8 cellular contexts compared by ENCODE assay signal in genomic region chr12:94621662-94622359, GRCh38. TPM values are rescaled to one million over a fixed set of nuclear protein-coding genes. Genes with fewer than 3 reads are reported as not detected.
DNase-seq lines count a peak whose midpoint lies in the region; TF ChIP-seq lines count a peak whose summit lies in the region.

No MANE protein-coding gene starts in this region.

- CTCF ChIA-PET in OCI-LY7 (lab: Charles Lee; ENCODE audit: unreplicated experiment), result interaction anchor here (0.5 to 0.6 kb wide), 2 partner anchors 7 to 20 kb away, joined by 3 read pairs; no protein-coding TSS in a partner anchor

- peak overlapping the region; percentile 40; the same call in 1 of the 2 replicates for H3K4me2 ChIP-seq in OCI-LY7 (ENCODE audit: low read length)
- H3K4me2 ChIP-seq in neuronal stem cell (ENCODE audit: insufficient read depth, low read length, poor library complexity, severe bottlenecking), result no peak overlapping the region

- H3K27ac ChIP-seq in OCI-LY7 (ENCODE audit: low read depth, low read length, poor library complexity, severe bottlenecking) (no peak overlapping the region), neuronal stem cell (replicated peaks; ENCODE audit: low read length) (no peak overlapping the region)

- intact Hi-C loops in OCI-LY7 (cut with micrococcal nuclease; ENCODE audit: unreplicated experiment), result no loop called here

- no peak for TF ChIP-seq CTCF in HFFc6 (IDR thresholded peaks at IDR 0.05)
- no peak for TF ChIP-seq CTCF in OCI-LY7 (conservative IDR thresholded peaks at IDR 0.05; ENCODE audit: low read length)

- no CpG with 5 or more reads among the region's 7 CpGs for WGBS in neuronal stem cell (ENCODE audit: extremely low coverage in 2 of 2, insufficient read length in 2 of 2, insufficient replicate concordance in 1 of 2), 2 donors

- H3K9me3 ChIP-seq in OCI-LY7 (ENCODE audit: low read length), result no peaks in the 10 kb centered on the region
- H3K9me3 ChIP-seq in neuronal stem cell (replicated peaks in 1 of 2; ENCODE audit: control insufficient read depth in 2 of 2, insufficient read depth in 1 of 2, low read depth in 1 of 2, low read length in 2 of 2), result no peaks in the 10 kb centered on the region

- no peaks in the 10 kb centered on the region for H3K36me3 ChIP-seq in OCI-LY7 (ENCODE audit: insufficient read depth, low read length)
- H3K36me3 ChIP-seq in neuronal stem cell (replicated peaks in 1 of 2; ENCODE audit: control insufficient read depth in 2 of 2, insufficient read depth in 2 of 2, low read length in 2 of 2), result no peaks in the 10 kb centered on the region

- H3K18ac ChIP-seq in neuronal stem cell (ENCODE audit: low read length), result no peak overlapping the region

- peaks cover 6% of the 10 kb centered on the region; the same call in 1 of the 2 replicates for H3K9me3 Mint-ChIP-seq in HFFc6

- no peak overlapping the region for H3K27ac Mint-ChIP-seq in HFFc6

- peak overlapping the region; percentile 63 for H3K4me3 Mint-ChIP-seq in HFFc6

- no peaks in the 10 kb centered on the region for H3K79me2 ChIP-seq in OCI-LY7 (ENCODE audit: insufficient read depth, low read depth, low read length)

- DNase-seq in NCI-H1092 treated with DMSO at 0.1 percent for 48 hours (lab: John Stamatoyannopoulos, UW) (peak; percentile 35), NCI-H1092 (lab: John Stamatoyannopoulos, UW) (no peak), HFFc6 (no peak), OCI-LY7 (ENCODE audit: low spot score) (no peak), neuronal stem cell (ENCODE audit: low spot score) (no peak), NCI-H2081 (lab: John Stamatoyannopoulos, UW) (no peak), NCI-H1930 (lab: John Stamatoyannopoulos, UW) (no peak)
- peak; percentile 19 for DNase-seq in central memory CD4-positive, alpha-beta T cell

- H4K20me1 ChIP-seq in OCI-LY7 (ENCODE audit: insufficient read depth, low read length), result no peaks in the 10 kb centered on the region

- no peaks in the 10 kb centered on the region for H3K9me2 ChIP-seq in OCI-LY7 (ENCODE audit: insufficient read depth, low read length)

- peaks cover 14% of the 10 kb centered on the region for H3K4me1 Mint-ChIP-seq in HFFc6 (ENCODE audit: low read depth)

- no peak overlapping the region for H4K91ac ChIP-seq in neuronal stem cell (ENCODE audit: low read depth, low read length, poor library complexity)

- no peak overlapping the region for H2BK5ac ChIP-seq in neuronal stem cell (ENCODE audit: low read length)

- 0 out of 2 replicates have a peak, but pooled peaks cover 9% of the 10 kb centered on the region for H3K36me3 Mint-ChIP-seq in HFFc6 (ENCODE audit: low read depth)

- no peaks in the 10 kb centered on the region; the same call in 1 of the 2 replicates for H3K27me3 Mint-ChIP-seq in HFFc6 (ENCODE audit: insufficient read depth)

- H4K8ac ChIP-seq in neuronal stem cell (ENCODE audit: low read depth, low read length), result no peak overlapping the region

- no peak overlapping the region for H2AK5ac ChIP-seq in neuronal stem cell (ENCODE audit: low read depth, low read length)

- no peaks in the 10 kb centered on the region for H3K79me1 ChIP-seq in neuronal stem cell (ENCODE audit: low read depth, low read length)

- H3K9ac ChIP-seq in neuronal stem cell (ENCODE audit: low read depth, low read length, poor library complexity), result no peak overlapping the region

- H3K27me3 ChIP-seq in neuronal stem cell (ENCODE audit: control insufficient read depth in 3 of 3, insufficient read depth in 3 of 3, low read depth in 1 of 3, low read length in 3 of 3), result no peaks in the 10 kb centered on the region

- H3K4me1 ChIP-seq in OCI-LY7 (ENCODE audit: insufficient read depth, low read length, poor library complexity, severe bottlenecking) (no peaks in the 10 kb centered on the region), neuronal stem cell (ENCODE audit: control insufficient read depth in 2 of 2, insufficient read depth in 1 of 2, low read depth in 1 of 2, low read length in 2 of 2) (peaks cover 3 to 4% of the 10 kb centered on the region in 2 donors)

- H2BK15ac ChIP-seq in neuronal stem cell (ENCODE audit: low read length), result no peak overlapping the region

- H2AFZ ChIP-seq in OCI-LY7 (ENCODE audit: low read length), result peak overlapping the region; percentile 27; the same call in 1 of the 2 replicates
- H2AFZ ChIP-seq in neuronal stem cell (ENCODE audit: low read length), result peak overlapping the region; percentile 24

- H3K4ac ChIP-seq in neuronal stem cell (ENCODE audit: low read length), result no peak overlapping the region

- H3K4me3 ChIP-seq in OCI-LY7 (ENCODE audit: low read depth, low read length, poor library complexity, severe bottlenecking) (no peak overlapping the region), neuronal stem cell (ENCODE audit: low read length in 2 of 2) (no peak overlapping the region)

- H2BK120ac ChIP-seq in neuronal stem cell (ENCODE audit: low read depth, low read length), result no peak overlapping the region

- no TSS peak for BruUV-seq in OCI-LY7 (replicated peaks; lab: Mats Ljungman, UMichigan)

- no peak overlapping the region for H3K14ac ChIP-seq in neuronal stem cell (ENCODE audit: low read length)

- no peak overlapping the region for H3K23ac ChIP-seq in neuronal stem cell (ENCODE audit: low read depth, low read length, poor library complexity)

- no peak overlapping the region for H2BK12ac ChIP-seq in neuronal stem cell (ENCODE audit: low read length)

- POLR2A ChIA-PET in OCI-LY7 (lab: Charles Lee), result interaction anchor here (0.6 to 1.1 kb wide), 4 partner anchors 17 to 43 kb away, joined by 3 to 4 read pairs (median 3); no protein-coding TSS in a partner anchor

RNA-seq across cellular contexts. Expression of gene TMCC3, which starts 28.5 kb away (rescaled TPM):
- total RNA-seq in HFFc6 (2021; fragmentation: NEBNext Ultra II Directional; extraction: Animal tissue kit (Norgen Biotek cat#: 25700)), result not detected
- total RNA-seq in OCI-LY7 (2014; rRNA removed; shearing (Covaris generic)), result 5.7 and 6.5 TPM in 2 replicates
- total RNA-seq in OCI-LY7 (2022), result 9.4 and 10.5 TPM in 2 replicates
- 5.9 TPM for polyA plus RNA-seq in neuronal stem cell (2013, experiment 1 of 2)
- 6.0 TPM for polyA plus RNA-seq in neuronal stem cell (2013, experiment 2 of 2)

Comparison
In these comparisons a context has a peak if more than half of its experiments do, and no peak if none do; other contexts are left out.
1. DNase-seq: peak in NCI-H1092 treated with DMSO at 0.1 percent for 48 hours (single experiment) and central memory CD4-positive, alpha-beta T cell (single experiment); none in NCI-H1092 (single experiment), HFFc6 (single experiment), OCI-LY7 (single experiment), neuronal stem cell (single experiment), NCI-H2081 (0 of 2) and NCI-H1930 (0 of 2).
2. RNA of gene TMCC3, which starts 28.5 kb away (total RNA-seq): 5.7 to 10.5 TPM in OCI-LY7; not detected in HFFc6; every median in the first group is over 4 times any median in the second.